In genomic region chr10:2992401-2993198, GRCh38 we compare ENCODE assay signal across 19 cellular contexts.
DNase-seq lines count a peak whose midpoint lies in the region; ATAC-seq and TF ChIP-seq lines count a peak whose summit lies in the region.
"Had no signal": no experiment of that assay in that cellular context is flagged by ENCODE, and none has a peak within 500 bp of the region (broad histone marks: within the 10 kb centered on the region; RNA-seq: fewer than 3 reads in every experiment).

No MANE protein-coding gene starts in this region.

- ATAC-seq in RWPE2 (ENCODE audit: low read depth) (no peak), HG03135 (IDR thresholded peaks at IDR 0.05; ENCODE audit: unreplicated experiment) (no peak), HG03520 (IDR thresholded peaks at IDR 0.05; ENCODE audit: unreplicated experiment) (no peak)
- no peak for ATAC-seq in naive thymus-derived CD4-positive, alpha-beta T cell
- ATAC-seq: natural killer cell treated with Interleukin-12 subunit alpha and Interleukin-12 subunit beta and Interleukin-15 and Interleukin-18, amount 100 ng/mL, for 72 hours had no signal

- H3K36me3 ChIP-seq in DOHH2 (ENCODE audit: control insufficient read depth, low read length): no peaks in the 10 kb centered on the region
- no peaks in the 10 kb centered on the region for H3K36me3 ChIP-seq in RWPE2 (ENCODE audit: low read depth)
- H3K36me3 ChIP-seq in naive thymus-derived CD4-positive, alpha-beta T cell (ENCODE audit: control insufficient read depth in 2 of 3, insufficient read depth in 3 of 3, low read length in 3 of 3): no peaks in the 10 kb centered on the region
- H3K36me3 ChIP-seq: esophagus squamous epithelium, SJSA1, suprapubic skin had no signal

- no peaks in the 10 kb centered on the region for H3F3A ChIP-seq in DOHH2 (ENCODE audit: control insufficient read depth, insufficient read depth)

- DNase-seq in RWPE2 (ENCODE audit: low spot score): no peak
- no peak for DNase-seq in fibroblast of the aortic adventitia (ENCODE audit: low read depth)
- DNase-seq in progenitor cell of endocrine pancreas (ENCODE audit: low spot score, unreplicated experiment): no peak
- no peak for DNase-seq in naive thymus-derived CD4-positive, alpha-beta T cell
- DNase-seq: activated naive CD8-positive, alpha-beta T cell treated with anti-CD3 and anti-CD28 coated beads, Interleukin-2, amount 10 ng/mL, durations not matched to agents 7 days and 5 days; caudate nucleus; effector CD4-positive, alpha-beta T cell; esophagus squamous epithelium; NCI-H2081 treated with DMSO at 0.1 percent for 48 hours; NCI-H526 treated with DMSO at 0.1 percent for 48 hours; OCI-M1; stimulated activated CD4-positive, alpha-beta T cell treated with anti-CD3 and anti-CD28 coated beads, Interleukin-12 subunit alpha, Interleukin-12 subunit beta, amount 100 ng/mL, for 4 hours had no signal

- H3K4me1 Mint-ChIP-seq in progenitor cell of endocrine pancreas (ENCODE audit: low read depth): peaks cover 7% of the 10 kb centered on the region
- H3K4me1 Mint-ChIP-seq in naive thymus-derived CD4-positive, alpha-beta T cell: no peaks in the 10 kb centered on the region
- H3K4me1 Mint-ChIP-seq: activated naive CD8-positive, alpha-beta T cell treated with anti-CD3 and anti-CD28 coated beads, Interleukin-2, amount 10 ng/mL, durations not matched to agents 7 days and 5 days had no signal

- H3K27me3 ChIP-seq in DOHH2 (ENCODE audit: control insufficient read depth, low read length) (no peaks in the 10 kb centered on the region), RWPE2 (ENCODE audit: insufficient read depth, poor library complexity, severe bottlenecking) (no peaks in the 10 kb centered on the region)
- no peaks in the 10 kb centered on the region for H3K27me3 ChIP-seq in naive thymus-derived CD4-positive, alpha-beta T cell (ENCODE audit: control insufficient read depth in 2 of 2, insufficient read depth in 2 of 2, low read length in 2 of 2)
- H3K27me3 ChIP-seq: SJSA1 had no signal

- H3K9me2 ChIP-seq in DOHH2 (replicated peaks; ENCODE audit: control insufficient read depth, low read length): no peaks in the 10 kb centered on the region

- H3K4me1 ChIP-seq in DOHH2 (ENCODE audit: control insufficient read depth, low read length): no peaks in the 10 kb centered on the region
- no peaks in the 10 kb centered on the region for H3K4me1 ChIP-seq in RWPE2 (ENCODE audit: insufficient read depth, poor library complexity, severe bottlenecking)
- H3K4me1 ChIP-seq in naive thymus-derived CD4-positive, alpha-beta T cell (ENCODE audit: control insufficient read depth in 2 of 2, insufficient read depth in 2 of 2, low read length in 2 of 2): no peaks in the 10 kb centered on the region
- H3K4me1 ChIP-seq: esophagus squamous epithelium, suprapubic skin had no signal

- no peaks in the 10 kb centered on the region for H3K9me3 ChIP-seq in DOHH2 (ENCODE audit: control insufficient read depth, insufficient read depth, low read length)
- no peaks in the 10 kb centered on the region for H3K9me3 ChIP-seq in RWPE2 (ENCODE audit: severe bottlenecking)
- H3K9me3 ChIP-seq in naive thymus-derived CD4-positive, alpha-beta T cell (ENCODE audit: control insufficient read depth in 2 of 3, low read length in 3 of 3): peaks cover 0 to 14% (median 0%) of the 10 kb centered on the region in 3 experiments
- H3K9me3 ChIP-seq: SJSA1, suprapubic skin had no signal

- H3K4me3 ChIP-seq in DOHH2 (ENCODE audit: low read length) (no peak overlapping the region), RWPE2 (ENCODE audit: severe bottlenecking) (no peak overlapping the region), fibroblast of the aortic adventitia (ENCODE audit: low read depth, low read length) (no peak overlapping the region)
- H3K4me3 ChIP-seq in naive thymus-derived CD4-positive, alpha-beta T cell (ENCODE audit: low read length): no peak overlapping the region
- H3K4me3 ChIP-seq: esophagus squamous epithelium, SJSA1, suprapubic skin had no signal

- TF ChIP-seq CTCF in DOHH2 (IDR thresholded peaks at IDR 0.05; ENCODE audit: low read depth, low read length, poor library complexity, severe bottlenecking) (peak; percentile 12), RWPE2 (IDR thresholded peaks at IDR 0.05; ENCODE audit: poor library complexity, severe bottlenecking) (peak; percentile 31), fibroblast of the aortic adventitia (IDR thresholded peaks at IDR 0.05; ENCODE audit: insufficient read depth, low read length) (peak; percentile 21), progenitor cell of endocrine pancreas (IDR thresholded peaks at IDR 0.05; ENCODE audit: unreplicated experiment) (peak; percentile 21)

- H3K4me2 ChIP-seq in DOHH2 (ENCODE audit: low read length): no peak overlapping the region

- H3K27ac ChIP-seq in DOHH2 (ENCODE audit: low read depth, low read length): no peak overlapping the region
- H3K27ac ChIP-seq in RWPE2 (ENCODE audit: poor library complexity, severe bottlenecking): no peak overlapping the region
- H3K27ac ChIP-seq in naive thymus-derived CD4-positive, alpha-beta T cell (ENCODE audit: low read depth, low read length): no peak overlapping the region
- H3K27ac ChIP-seq: esophagus squamous epithelium, SJSA1, suprapubic skin had no signal

- POLR2A ChIA-PET in naive thymus-derived CD4-positive, alpha-beta T cell (lab: Charles Lee): no interaction called here

- no peaks in the 10 kb centered on the region for H3K79me2 ChIP-seq in DOHH2 (ENCODE audit: control insufficient read depth, low read length)

- H4K20me1 ChIP-seq in DOHH2 (ENCODE audit: control insufficient read depth, insufficient read depth, low read depth, low read length): no peaks in the 10 kb centered on the region

- intact Hi-C loops in naive thymus-derived CD4-positive, alpha-beta T cell (cut with micrococcal nuclease): no loop called here

- H3K9me3 Mint-ChIP-seq in progenitor cell of endocrine pancreas (ENCODE audit: low read depth): peaks cover 5% of the 10 kb centered on the region
- peaks cover 0 to 19% (median 8%) of the 10 kb centered on the region in 11 donors for H3K9me3 Mint-ChIP-seq in naive thymus-derived CD4-positive, alpha-beta T cell
- H3K9me3 Mint-ChIP-seq: activated naive CD8-positive, alpha-beta T cell treated with anti-CD3 and anti-CD28 coated beads, Interleukin-2, amount 10 ng/mL, durations not matched to agents 7 days and 5 days; natural killer cell treated with Interleukin-12 subunit alpha and Interleukin-12 subunit beta and Interleukin-15 and Interleukin-18, amount 100 ng/mL, for 72 hours had no signal

- peaks cover 12% of the 10 kb centered on the region for H3K27me3 Mint-ChIP-seq in progenitor cell of endocrine pancreas
- H3K27me3 Mint-ChIP-seq in naive thymus-derived CD4-positive, alpha-beta T cell: peaks cover 7 to 35% (median 23%) of the 10 kb centered on the region in 5 donors
- H3K27me3 Mint-ChIP-seq: activated naive CD8-positive, alpha-beta T cell treated with anti-CD3 and anti-CD28 coated beads, Interleukin-2, amount 10 ng/mL, durations not matched to agents 7 days and 5 days had no signal

- H3K36me3 Mint-ChIP-seq in progenitor cell of endocrine pancreas (ENCODE audit: insufficient read depth): no peaks in the 10 kb centered on the region
- H3K36me3 Mint-ChIP-seq in naive thymus-derived CD4-positive, alpha-beta T cell: peaks cover 0 to 17% (median 0%) of the 10 kb centered on the region in 5 donors
- H3K36me3 Mint-ChIP-seq: activated naive CD8-positive, alpha-beta T cell treated with anti-CD3 and anti-CD28 coated beads, Interleukin-2, amount 10 ng/mL, durations not matched to agents 7 days and 5 days had no signal

- no peak overlapping the region for H3K4me3 Mint-ChIP-seq in progenitor cell of endocrine pancreas (ENCODE audit: low read depth)
- H3K4me3 Mint-ChIP-seq in naive thymus-derived CD4-positive, alpha-beta T cell: no peak overlapping the region
- H3K4me3 Mint-ChIP-seq: activated naive CD8-positive, alpha-beta T cell treated with anti-CD3 and anti-CD28 coated beads, Interleukin-2, amount 10 ng/mL, durations not matched to agents 7 days and 5 days; natural killer cell treated with Interleukin-12 subunit alpha and Interleukin-12 subunit beta and Interleukin-15 and Interleukin-18, amount 100 ng/mL, for 72 hours; T-helper 2 cell treated with Interferon-gamma antibody and Interleukin-4, amounts not matched to agents 5 μg/mL and 100 μg/mL, for 36 hours had no signal

- CTCF ChIA-PET in naive thymus-derived CD4-positive, alpha-beta T cell (lab: Charles Lee): no interaction called here

- H3K27ac Mint-ChIP-seq in progenitor cell of endocrine pancreas: no peak overlapping the region
- H3K27ac Mint-ChIP-seq in naive thymus-derived CD4-positive, alpha-beta T cell: no peak overlapping the region
- H3K27ac Mint-ChIP-seq: activated naive CD8-positive, alpha-beta T cell treated with anti-CD3 and anti-CD28 coated beads, Interleukin-2, amount 10 ng/mL, durations not matched to agents 7 days and 5 days; natural killer cell treated with Interleukin-12 subunit alpha and Interleukin-12 subunit beta and Interleukin-15 and Interleukin-18, amount 100 ng/mL, for 72 hours; T-helper 2 cell treated with Interferon-gamma antibody and Interleukin-4, amounts not matched to agents 5 μg/mL and 100 μg/mL, for 36 hours had no signal
